1 cellular context compared by ENCODE assay signal in the genomic region with DNA sequence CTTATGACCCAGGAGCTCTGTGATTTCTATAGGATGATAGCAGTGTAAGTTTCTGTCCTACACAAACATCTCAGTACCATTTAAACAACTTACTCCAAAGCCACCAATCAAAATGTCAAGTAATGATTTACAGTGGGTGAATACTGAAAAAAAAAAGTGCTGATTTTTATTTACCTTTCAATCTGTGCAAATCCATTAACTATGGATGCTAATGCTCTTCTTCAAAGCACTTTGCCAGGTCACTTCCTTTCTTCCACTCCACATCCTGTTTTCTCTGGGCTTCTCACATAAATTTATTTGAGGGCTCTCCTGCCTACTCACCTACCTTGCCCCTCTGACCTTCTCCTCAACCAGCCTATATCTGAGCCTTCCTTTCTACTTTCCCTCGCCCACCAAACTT.
TF ChIP-seq lines count a peak whose summit lies in the region.

No MANE protein-coding gene starts in this region.

TF ChIP-seq in HEK293, 187 proteins besides CTCF, POLR2A, EP300 and RAD21 (continued from another document):
- TF ChIP-seq ZBTB17 (tag by site-specific recombination; IDR thresholded peaks at IDR 0.05), result no peak
